16 cellular contexts compared by ENCODE assay signal in genomic region chrX:100449696-100450606, GRCh38. TPM values are rescaled to one million over a fixed set of nuclear protein-coding genes. Genes with fewer than 3 reads are reported as not detected.
DNase-seq lines count a peak whose midpoint lies in the region; ATAC-seq and TF ChIP-seq lines count a peak whose summit lies in the region.
"Had no signal": no experiment of that assay in that cellular context is flagged by ENCODE, and none has a peak within 500 bp of the region (broad histone marks: within the 10 kb centered on the region; RNA-seq: fewer than 3 reads in every experiment).

No MANE protein-coding gene starts in this region.

- ATAC-seq in sciatic nerve: peak; percentile 74
- ATAC-seq in HG03520 (IDR thresholded peaks at IDR 0.05; ENCODE audit: unreplicated experiment): no peak
- ATAC-seq: effector memory CD8-positive, alpha-beta T cell had no signal

- TF ChIP-seq CTCF in cardiac fibroblast (IDR thresholded peaks at IDR 0.05; ENCODE audit: low read depth, low read length): no peak

- DNase-seq in NCI-H510A treated with DMSO at 0.1 percent for 48 hours (lab: John Stamatoyannopoulos, UW) (peak; percentile 1), NCI-H510A (lab: John Stamatoyannopoulos, UW) (no peak), cardiac fibroblast (ENCODE audit: low read depth in 2 of 2) (peak; percentile 26 to 45), iPS-NIHi11 (ENCODE audit: low spot score) (peak; percentile 13), sciatic nerve (ENCODE audit: low spot score) (no peak), NCI-H1930 (lab: John Stamatoyannopoulos, UW) (no peak), NCI-H1436 treated with DMSO at 0.1 percent for 48 hours (lab: John Stamatoyannopoulos, UW) (no peak)
- DNase-seq: activated naive CD4-positive, alpha-beta T cell; CD4-positive, alpha-beta T cell; effector memory CD8-positive, alpha-beta T cell; kidney glomerular epithelial cell; NCI-H2171 treated with DMSO at 0.1 percent for 48 hours; SK-N-SH; stimulated activated naive CD4-positive, alpha-beta T cell had no signal

- intact Hi-C loops in sciatic nerve (cut with DNase I): no loop called here

- no peak overlapping the region for H3K4me3 ChIP-seq in cardiac fibroblast (replicated peaks in 1 of 2; ENCODE audit: low read depth in 2 of 2, low read length in 2 of 2)

RNA-seq across cellular contexts. Expression of gene PCDH19, which starts 39.9 kb away (rescaled TPM):
- total RNA-seq in sciatic nerve: 16.4 TPM
- total RNA-seq: natural killer cell treated with Interleukin-12 subunit alpha and Interleukin-12 subunit beta and Interleukin-15 and Interleukin-18, amount 100 ng/mL, for 72 hours had no signal

Comparison
In these comparisons a context has a peak if more than half of its experiments do, and no peak if none do; other contexts are left out.
1. DNase-seq: peak in NCI-H510A treated with DMSO at 0.1 percent for 48 hours (single experiment), cardiac fibroblast (2 of 2) and iPS-NIHi11 (single experiment); none in NCI-H510A (single experiment), sciatic nerve (single experiment), NCI-H1930 (0 of 2) and NCI-H1436 treated with DMSO at 0.1 percent for 48 hours (single experiment).